In genomic region chr13:95724252-95724651, GRCh38 we compare ENCODE assay signal across 18 cellular contexts. TPM values are rescaled to one million over a fixed set of nuclear protein-coding genes. Genes with fewer than 3 reads are reported as not detected.
DNase-seq lines count a peak whose midpoint lies in the region; ATAC-seq and TF ChIP-seq lines count a peak whose summit lies in the region.
"Had no signal": no experiment of that assay in that cellular context is flagged by ENCODE, and none has a peak within 500 bp of the region (broad histone marks: within the 10 kb centered on the region; RNA-seq: fewer than 3 reads in every experiment).

No MANE protein-coding gene starts in this region.

- no peak overlapping the region for H3K4me2 ChIP-seq in mammary epithelial cell (ENCODE audit: insufficient read depth, low read depth, low read length)
- H3K4me2 ChIP-seq: A549, BLaER1 had no signal

- no peaks in the 10 kb centered on the region for H3K27me3 Mint-ChIP-seq in MCF 10A (ENCODE audit: insufficient read depth, unreplicated experiment)
- no peaks in the 10 kb centered on the region for H3K27me3 Mint-ChIP-seq in activated T-helper 2 cell treated with anti-CD3 and anti-CD28 coated beads, Interferon-gamma antibody, Interleukin-2, Interleukin-4, amounts not matched to agents 10 μg/mL and 5 μg/mL and 100 μg/mL, durations not matched to agents 14 hours and 24 hours and 36 hours (ENCODE audit: low read depth)
- H3K27me3 Mint-ChIP-seq: IgD-negative memory B cell had no signal

- H3K4me3 ChIP-seq in breast epithelium = no peak overlapping the region
- H3K4me3 ChIP-seq in mammary epithelial cell (replicated peaks in 1 of 3; ENCODE audit: insufficient read depth in 1 of 3, low read depth in 2 of 3, low read length in 3 of 3) = no peak overlapping the region
- no peak overlapping the region for H3K4me3 ChIP-seq in fibroblast of the aortic adventitia (ENCODE audit: low read depth, low read length)
- H3K4me3 ChIP-seq: A549, BLaER1 had no signal

- no peaks in the 10 kb centered on the region for H3K9me3 ChIP-seq in breast epithelium
- H3K9me3 ChIP-seq in mammary epithelial cell (replicated peaks; ENCODE audit: insufficient read depth, low read length) = no peaks in the 10 kb centered on the region
- H3K9me3 ChIP-seq: A549, BLaER1 had no signal

- H3K79me2 ChIP-seq in mammary epithelial cell (ENCODE audit: insufficient read depth, low read length) = peaks cover 31% of the 10 kb centered on the region

- H3K36me3 ChIP-seq in breast epithelium = peaks cover 2% of the 10 kb centered on the region
- peaks cover 10% of the 10 kb centered on the region for H3K36me3 ChIP-seq in mammary epithelial cell (ENCODE audit: insufficient read depth, low read length)

- intact Hi-C loops in MCF 10A (cut with micrococcal nuclease) (no loop called here), breast epithelium (cut with DNase I; ENCODE audit: low total_unique reads) (no loop called here), mammary epithelial cell (cut with micrococcal nuclease) (no loop called here)
- intact Hi-C loops in activated T-helper 2 cell treated with anti-CD3 and anti-CD28 coated beads, Interferon-gamma antibody, Interleukin-2, Interleukin-4, amounts not matched to agents 10 μg/mL and 5 μg/mL and 100 μg/mL, durations not matched to agents 14 hours and 24 hours and 36 hours (cut with micrococcal nuclease) = loop anchor here (10.0 kb wide), 1 partner anchor 49 kb away; the partner anchor contains the start of gene DNAJC3

- H3K27ac ChIP-seq in breast epithelium (no peak overlapping the region), mammary epithelial cell (ENCODE audit: insufficient read depth, low read depth, low read length) (no peak overlapping the region)
- H3K27ac ChIP-seq: 22Rv1, A549, BLaER1 had no signal

- H3K36me3 Mint-ChIP-seq in MCF 10A (ENCODE audit: insufficient read depth, unreplicated experiment) = peaks cover 15% of the 10 kb centered on the region
- peaks cover 36% of the 10 kb centered on the region for H3K36me3 Mint-ChIP-seq in activated T-helper 2 cell treated with anti-CD3 and anti-CD28 coated beads, Interferon-gamma antibody, Interleukin-2, Interleukin-4, amounts not matched to agents 10 μg/mL and 5 μg/mL and 100 μg/mL, durations not matched to agents 14 hours and 24 hours and 36 hours (ENCODE audit: low read depth)

- no peaks in the 10 kb centered on the region for H3K4me1 ChIP-seq in breast epithelium
- H3K4me1 ChIP-seq in mammary epithelial cell (ENCODE audit: insufficient read depth, low read length) = no peaks in the 10 kb centered on the region
- H3K4me1 ChIP-seq: A549, BLaER1 had no signal

- dilution Hi-C loops in mammary epithelial cell (cut with HindIII; ENCODE audit: low sequenced_read_pairs) = no loop called here

- POLR2A ChIA-PET in MCF 10A (lab: Yijun Ruan, JAX) = interaction anchor here (1.0 to 1.9 kb wide), 2 partner anchors 48 to 69 kb away, joined by 3 to 8 read pairs; partner anchors contain the start of gene DNAJC3

- H3K27me3 ChIP-seq in breast epithelium (no peaks in the 10 kb centered on the region), mammary epithelial cell (ENCODE audit: insufficient read depth, low read length) (no peaks in the 10 kb centered on the region)
- H3K27me3 ChIP-seq: BLaER1 had no signal

- CTCF ChIA-PET in MCF 10A (lab: Yijun Ruan, JAX) = interaction anchor here (0.6 to 1.1 kb wide), 3 partner anchors 15 to 281 kb away, joined by 3 to 4 read pairs (median 3); no protein-coding TSS in a partner anchor
- CTCF ChIA-PET in mammary epithelial cell (lab: Charles Lee; ENCODE audit: low non-redundant PET) = no interaction called here

- BruUV-seq in MCF 10A (replicated peaks; lab: Mats Ljungman, UMichigan) = no TSS peak
- BruUV-seq in mammary epithelial cell (replicated peaks; lab: Mats Ljungman, UMichigan) = no TSS peak

- peaks cover 14% of the 10 kb centered on the region for H3K4me1 Mint-ChIP-seq in MCF 10A (ENCODE audit: insufficient read depth, unreplicated experiment)
- H3K4me1 Mint-ChIP-seq in activated T-helper 2 cell treated with anti-CD3 and anti-CD28 coated beads, Interferon-gamma antibody, Interleukin-2, Interleukin-4, amounts not matched to agents 10 μg/mL and 5 μg/mL and 100 μg/mL, durations not matched to agents 14 hours and 24 hours and 36 hours (ENCODE audit: low read depth) = peaks cover 5% of the 10 kb centered on the region
- H3K4me1 Mint-ChIP-seq: H9 had no signal

- no peaks in the 10 kb centered on the region for H3K9me3 Mint-ChIP-seq in MCF 10A (ENCODE audit: unreplicated experiment)
- peaks cover 5% of the 10 kb centered on the region for H3K9me3 Mint-ChIP-seq in activated T-helper 2 cell treated with anti-CD3 and anti-CD28 coated beads, Interferon-gamma antibody, Interleukin-2, Interleukin-4, amounts not matched to agents 10 μg/mL and 5 μg/mL and 100 μg/mL, durations not matched to agents 14 hours and 24 hours and 36 hours
- H3K9me3 Mint-ChIP-seq: IgD-negative memory B cell had no signal

- TF ChIP-seq CTCF in MCF 10A (IDR thresholded peaks at IDR 0.05; ENCODE audit: unreplicated experiment) (no peak), breast epithelium (IDR thresholded peaks at IDR 0.05) (no peak), mammary epithelial cell (conservative IDR thresholded peaks at IDR 0.05 in 1 of 2, IDR thresholded peaks at IDR 0.05 in 1 of 2; ENCODE audit: extremely low read depth in 1 of 2, insufficient read depth in 1 of 2, low read depth in 1 of 2, low read length in 2 of 2) (no peak), fibroblast of the aortic adventitia (IDR thresholded peaks at IDR 0.05; ENCODE audit: insufficient read depth, low read length) (no peak)

- H3K9ac ChIP-seq in mammary epithelial cell (ENCODE audit: insufficient read depth, low read length) = no peak overlapping the region
- H3K9ac ChIP-seq: BLaER1 had no signal

- ATAC-seq in GM18861 (IDR thresholded peaks at IDR 0.05; ENCODE audit: unreplicated experiment) = no peak
- ATAC-seq: A549; CD8-positive, alpha-beta T cell had no signal

- no peak overlapping the region for H3K27ac Mint-ChIP-seq in MCF 10A (ENCODE audit: low read depth, unreplicated experiment)
- no peak overlapping the region for H3K27ac Mint-ChIP-seq in activated T-helper 2 cell treated with anti-CD3 and anti-CD28 coated beads, Interferon-gamma antibody, Interleukin-2, Interleukin-4, amounts not matched to agents 10 μg/mL and 5 μg/mL and 100 μg/mL, durations not matched to agents 14 hours and 24 hours and 36 hours
- H3K27ac Mint-ChIP-seq: CD8-positive, alpha-beta T cell; H9; IgD-negative memory B cell had no signal

- H3K4me3 Mint-ChIP-seq in MCF 10A (ENCODE audit: unreplicated experiment) = no peak overlapping the region
- no peak overlapping the region for H3K4me3 Mint-ChIP-seq in activated T-helper 2 cell treated with anti-CD3 and anti-CD28 coated beads, Interferon-gamma antibody, Interleukin-2, Interleukin-4, amounts not matched to agents 10 μg/mL and 5 μg/mL and 100 μg/mL, durations not matched to agents 14 hours and 24 hours and 36 hours (ENCODE audit: low read depth)
- H3K4me3 Mint-ChIP-seq: CD8-positive, alpha-beta T cell; H9; IgD-negative memory B cell had no signal

- no peaks in the 10 kb centered on the region for H4K20me1 ChIP-seq in mammary epithelial cell (ENCODE audit: insufficient read depth, low read length)
- H4K20me1 ChIP-seq: BLaER1 had no signal

- no peak overlapping the region for H2AFZ ChIP-seq in mammary epithelial cell (ENCODE audit: low read depth, low read length)

- in situ Hi-C loops in mammary epithelial cell (cut with MboI; ENCODE audit: low sequenced_read_pairs in 2 of 2) = no loop called here

- 91% methylated on average over 3 of the region's 3 CpGs for WGBS in mammary epithelial cell (ENCODE audit: low coverage, missing lambda C conversion rate)

- DNase-seq in MCF 10A (ENCODE audit: unreplicated experiment) (peak; percentile 32), breast epithelium (ENCODE audit: low spot score in 2 of 2) (no peak), mammary epithelial cell (peak; percentile 12), fibroblast of the aortic adventitia (ENCODE audit: low read depth) (peak; percentile 7), AG20443 (ENCODE audit: low spot score) (no peak), DMS79 (lab: John Stamatoyannopoulos, UW) (no peak)
- DNase-seq in activated T-helper 2 cell treated with anti-CD3 and anti-CD28 coated beads, Interferon-gamma antibody, Interleukin-2, Interleukin-4, amounts not matched to agents 10 μg/mL and 5 μg/mL and 100 μg/mL, durations not matched to agents 14 hours and 24 hours and 36 hours (ENCODE audit: low spot score) = no peak
- DNase-seq: Calu3; CD8-positive, alpha-beta T cell; DND-41; EL; GOT3; H9 had no signal

- TF ChIP-seq POLR2A in breast epithelium (IDR thresholded peaks at IDR 0.05) = no peak

RNA-seq across cellular contexts. Expression of gene DNAJC3, which starts 47.3 kb away (rescaled TPM):
- total RNA-seq in MCF 10A (2022) (113 and 132 TPM in 2 replicates), breast epithelium (10 to 100 TPM; 44.3 to 62.3 (median 60.3) TPM), mammary epithelial cell (10 to 100 TPM; 46.1 to 50.0 TPM), fibroblast of the aortic adventitia (ENCODE audit: low replicate concordance) (64.1 and 65.8 TPM in 2 replicates)
- 14.2 TPM for polyA plus RNA-seq in mammary epithelial cell
- 36.7 TPM for polyA minus RNA-seq in mammary epithelial cell
- 28.1 and 28.6 TPM in 2 replicates for total RNA-seq in activated T-helper 2 cell treated with anti-CD3 and anti-CD28 coated beads, Interferon-gamma antibody, Interleukin-2, Interleukin-4, amounts not matched to agents 10 μg/mL and 5 μg/mL and 100 μg/mL, durations not matched to agents 14 hours and 24 hours and 36 hours

Comparison
In these comparisons a context has a peak if more than half of its experiments do, and no peak if none do; other contexts are left out.
1. DNase-seq: peak in MCF 10A (single experiment), mammary epithelial cell (single experiment) and fibroblast of the aortic adventitia (single experiment); none in breast epithelium (0 of 2), AG20443 (single experiment), activated T-helper 2 cell treated with anti-CD3 and anti-CD28 coated beads, Interferon-gamma antibody, Interleukin-2, Interleukin-4, amounts not matched to agents 10 μg/mL and 5 μg/mL and 100 μg/mL, durations not matched to agents 14 hours and 24 hours and 36 hours (single experiment) and DMS79 (single experiment).